18 cellular contexts compared by ENCODE assay signal in the genomic region with DNA sequence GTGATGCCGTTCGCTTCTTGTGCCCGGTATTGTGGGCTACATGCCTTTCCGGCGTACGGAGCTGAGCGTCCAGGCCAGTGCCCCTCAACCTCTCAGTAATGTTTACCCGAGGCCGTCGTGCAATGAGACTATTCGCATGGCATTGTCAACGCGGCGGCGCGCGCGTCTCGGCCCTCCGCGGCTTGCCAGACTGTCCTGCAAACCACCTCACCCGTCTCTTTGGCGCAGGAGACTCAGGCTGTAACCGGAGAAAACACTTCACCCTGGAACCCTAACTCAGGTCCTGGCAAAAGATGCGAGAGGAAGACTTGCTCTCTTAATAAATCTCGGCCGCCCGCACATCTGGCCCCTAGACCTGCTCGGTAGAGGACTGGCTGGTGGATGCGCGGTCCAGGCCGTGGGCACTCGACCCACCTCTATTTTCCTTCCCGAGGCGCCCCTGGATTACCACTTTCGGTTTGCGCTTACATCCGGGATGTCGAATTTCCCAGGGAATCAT.
DNase-seq lines count a peak whose midpoint lies in the region; ATAC-seq and TF ChIP-seq lines count a peak whose summit lies in the region.
"Had no signal": no experiment of that assay in that cellular context is flagged by ENCODE, and none has a peak within 500 bp of the region (broad histone marks: within the 10 kb centered on the region; RNA-seq: fewer than 3 reads in every experiment).

No MANE protein-coding gene starts in this region.

- no peak overlapping the region for H3K14ac ChIP-seq in IMR-90 (replicated peaks; ENCODE audit: low read depth, low read length)

- no peak overlapping the region for H4K5ac ChIP-seq in IMR-90 (ENCODE audit: low read depth, low read length)

- no peak overlapping the region for H2BK15ac ChIP-seq in IMR-90 (ENCODE audit: low read depth, low read length)

- ATAC-seq in IMR-90 (ENCODE audit: low read depth): no peak
- ATAC-seq in activated CD4-positive, CD25-positive, alpha-beta regulatory T cell treated with anti-CD3 and anti-CD28 coated beads, Interleukin-2, amount 50 U/mL, for 24 hours: no peak
- ATAC-seq: activated CD4-positive, alpha-beta T cell treated with anti-CD3 and anti-CD28 coated beads for 36 hours; left colon; SK-N-SH treated with all-trans-retinoic acid at 6 μM for 48 hours had no signal

- H3K9me1 ChIP-seq in IMR-90 (ENCODE audit: insufficient read depth, low read length): no peaks in the 10 kb centered on the region

- no peak for TF ChIP-seq POLR2A in IMR-90 (IDR thresholded peaks at IDR 0.05; ENCODE audit: low read depth, low read length)

- no peak overlapping the region for H2AK9ac ChIP-seq in IMR-90 (replicated peaks; ENCODE audit: low read depth, low read length, poor library complexity)

- no peaks in the 10 kb centered on the region for H3K36me3 ChIP-seq in IMR-90 (ENCODE audit: control insufficient read depth, insufficient read depth, low read length)
- H3K36me3 ChIP-seq in rectal smooth muscle tissue (ENCODE audit: control insufficient read depth, insufficient read depth, low read length): no peaks in the 10 kb centered on the region
- H3K36me3 ChIP-seq: tibial nerve had no signal

- no peak overlapping the region for H2BK20ac ChIP-seq in IMR-90 (ENCODE audit: low read depth, low read length)

- H3K4me1 ChIP-seq in IMR-90 (ENCODE audit: control insufficient read depth, insufficient read depth, low read length) (peaks cover 1% of the 10 kb centered on the region; the same call in 1 of the 2 replicates), rectal smooth muscle tissue (ENCODE audit: control insufficient read depth, insufficient read depth, low read length) (peaks cover 5% of the 10 kb centered on the region)

- H3K9me3 ChIP-seq in IMR-90 (ENCODE audit: control insufficient read depth, insufficient read depth, low read length): peaks cover 6% of the 10 kb centered on the region; the same call in 1 of the 2 replicates
- H3K9me3 ChIP-seq: tibial nerve had no signal

- H2BK5ac ChIP-seq in IMR-90 (ENCODE audit: low read depth, low read length, poor library complexity, severe bottlenecking): no peak overlapping the region

- no peaks in the 10 kb centered on the region for H3K79me1 ChIP-seq in IMR-90 (ENCODE audit: low read depth in 1 of 2, low read length in 2 of 2)

- H3K27ac Mint-ChIP-seq in T-helper 1 cell treated with Interleukin-12 subunit alpha and Interleukin-12 subunit beta and Interleukin-4 antibody, amounts not matched to agents 30 μg/mL and 1 μg/mL, for 36 hours: peak overlapping the region; percentile 46
- H3K27ac Mint-ChIP-seq: activated CD4-positive, alpha-beta T cell treated with anti-CD3 and anti-CD28 coated beads for 36 hours; nephron progenitor cell had no signal

- no peak overlapping the region for H3K9ac ChIP-seq in IMR-90 (ENCODE audit: low read depth, low read length)
- H3K9ac ChIP-seq in rectal smooth muscle tissue (ENCODE audit: low read length): no peak overlapping the region

- H2AFZ ChIP-seq in IMR-90 (replicated peaks; ENCODE audit: low read length, poor library complexity): no peak overlapping the region

- no peak overlapping the region for H4K91ac ChIP-seq in IMR-90 (ENCODE audit: insufficient read depth, low read depth, low read length)

- TF ChIP-seq CTCF in IMR-90 (conservative IDR thresholded peaks at IDR 0.05; ENCODE audit: low read depth, low read length) (no peak), epithelial cell of proximal tubule (conservative IDR thresholded peaks at IDR 0.05; ENCODE audit: low read depth, low read length) (no peak)

- H3K18ac ChIP-seq in IMR-90 (ENCODE audit: low read depth, low read length): no peak overlapping the region

- H3K4me1 Mint-ChIP-seq in T-helper 1 cell treated with Interleukin-12 subunit alpha and Interleukin-12 subunit beta and Interleukin-4 antibody, amounts not matched to agents 30 μg/mL and 1 μg/mL, for 36 hours (ENCODE audit: low read depth): peaks cover 39% of the 10 kb centered on the region

- H3K9me3 Mint-ChIP-seq in T-helper 1 cell treated with Interleukin-12 subunit alpha and Interleukin-12 subunit beta and Interleukin-4 antibody, amounts not matched to agents 30 μg/mL and 1 μg/mL, for 36 hours: no peaks in the 10 kb centered on the region
- H3K9me3 Mint-ChIP-seq: nephron progenitor cell had no signal

- no TSS peak for BruUV-seq in IMR-90 (replicated peaks; lab: Mats Ljungman, UMichigan)

- intact Hi-C loops in IMR-90 (cut with micrococcal nuclease): no loop called here

- in situ Hi-C loops in IMR-90 (cut with MboI; ENCODE audit: low sequenced_read_pairs): no loop called here

- H3K4me2 ChIP-seq in IMR-90 (ENCODE audit: low read depth, low read length): peak overlapping the region; percentile 33; the same call in 1 of the 2 replicates

- POLR2A ChIA-PET in IMR-90 (lab: Charles Lee; ENCODE audit: unreplicated experiment): no interaction called here

- no peak for TF ChIP-seq RAD21 in IMR-90 (IDR thresholded peaks at IDR 0.05; ENCODE audit: low read length)

- no peak overlapping the region for H3K4ac ChIP-seq in IMR-90 (ENCODE audit: low read depth, low read length)

- no peak overlapping the region for H4K8ac ChIP-seq in IMR-90 (ENCODE audit: low read depth in 2 of 2, low read length in 2 of 2)

- no peak overlapping the region for H3K27ac ChIP-seq in IMR-90 (ENCODE audit: insufficient read depth, low read length)
- H3K27ac ChIP-seq in rectal smooth muscle tissue (ENCODE audit: low read depth, low read length): no peak overlapping the region
- H3K27ac ChIP-seq: 22Rv1, tibial nerve had no signal

- no peaks in the 10 kb centered on the region; the same call in 1 of the 2 replicates for H4K20me1 ChIP-seq in IMR-90 (ENCODE audit: insufficient read depth, low read length)

- no peak overlapping the region for H3K23ac ChIP-seq in IMR-90 (ENCODE audit: low read depth, low read length)

- no peak overlapping the region for H3K4me3 Mint-ChIP-seq in T-helper 1 cell treated with Interleukin-12 subunit alpha and Interleukin-12 subunit beta and Interleukin-4 antibody, amounts not matched to agents 30 μg/mL and 1 μg/mL, for 36 hours
- H3K4me3 Mint-ChIP-seq: nephron progenitor cell had no signal

- no peak overlapping the region for H2AK5ac ChIP-seq in IMR-90 (ENCODE audit: low read depth, low read length)

- peaks cover 82% of the 10 kb centered on the region for H3K27me3 ChIP-seq in IMR-90 (ENCODE audit: control insufficient read depth, insufficient read depth, low read length)
- peaks cover 54% of the 10 kb centered on the region for H3K27me3 ChIP-seq in rectal smooth muscle tissue (ENCODE audit: control insufficient read depth, insufficient read depth, low read length)

- H3K36me3 Mint-ChIP-seq in T-helper 1 cell treated with Interleukin-12 subunit alpha and Interleukin-12 subunit beta and Interleukin-4 antibody, amounts not matched to agents 30 μg/mL and 1 μg/mL, for 36 hours (ENCODE audit: low read depth): peaks cover 4% of the 10 kb centered on the region

- H3K27me3 Mint-ChIP-seq in T-helper 1 cell treated with Interleukin-12 subunit alpha and Interleukin-12 subunit beta and Interleukin-4 antibody, amounts not matched to agents 30 μg/mL and 1 μg/mL, for 36 hours (ENCODE audit: low read depth): peaks cover 96% of the 10 kb centered on the region

- CTCF ChIA-PET in IMR-90 (lab: Yijun Ruan, JAX): no interaction called here

- no peak overlapping the region for H2BK120ac ChIP-seq in IMR-90 (ENCODE audit: low read depth, low read length)

- WGBS in IMR-90 (ENCODE audit: extremely low coverage in 2 of 2, insufficient read length in 1 of 2), 2 experiments: 2% methylated on average over 20 of the region's 39 CpGs; no CpG with 5 or more reads in 1 of the 2 experiments

- no peak overlapping the region for H3K56ac ChIP-seq in IMR-90 (ENCODE audit: extremely low read depth, insufficient read depth, low read length)

- DNase-seq in T-helper 1 cell: no peak
- no peak for DNase-seq in IMR-90
- no peak for DNase-seq in epithelial cell of proximal tubule (ENCODE audit: low read depth)
- DNase-seq in putamen (ENCODE audit: low spot score): no peak
- DNase-seq in SW 1271 (lab: John Stamatoyannopoulos, UW): no peak
- DNase-seq: activated CD4-positive, alpha-beta T cell treated with anti-CD3 and anti-CD28 coated beads for 36 hours; activated naive CD4-positive, alpha-beta T cell; DMS 273 treated with DMSO at 0.1 percent for 48 hours; left colon; MM.1S; nephron progenitor cell; small intestine had no signal

- dilution Hi-C loops in IMR-90 (cut with HindIII; ENCODE audit: low sequenced_read_pairs, unreplicated experiment): no loop called here

- H3K4me3 ChIP-seq in IMR-90 (ENCODE audit: insufficient read depth, low read depth, low read length): 0 out of 2 replicates have a peak overlapping the region, but pooled peaks have one; percentile 5
- peak overlapping the region; percentile 19 for H3K4me3 ChIP-seq in epithelial cell of proximal tubule (ENCODE audit: low read depth, low read length)
- peak overlapping the region; percentile 43 for H3K4me3 ChIP-seq in rectal smooth muscle tissue (ENCODE audit: low read length)

TF ChIP-seq in IMR-90, 13 proteins besides CTCF, POLR2A, EP300 and RAD21 (continues in another document):
- TF ChIP-seq RCOR1 (IDR thresholded peaks at IDR 0.05; ENCODE audit: insufficient replicate concordance, low read length) (no peak), MXI1 (IDR thresholded peaks at IDR 0.05; ENCODE audit: borderline replicate concordance, low read depth, low read length) (no peak), NFE2L2 (IDR thresholded peaks at IDR 0.05; ENCODE audit: low read depth, low read length) (no peak), MAFK (IDR thresholded peaks at IDR 0.05; ENCODE audit: low read depth, low read length) (no peak), SMC3 (IDR thresholded peaks at IDR 0.05; ENCODE audit: low read depth, low read length) (no peak), RFX5 (IDR thresholded peaks at IDR 0.05; ENCODE audit: low read depth, low read length) (no peak), FOS (IDR thresholded peaks at IDR 0.05; ENCODE audit: low read depth, low read length) (no peak), BHLHE40 (IDR thresholded peaks at IDR 0.05; ENCODE audit: low read depth, low read length) (no peak), CEBPB (IDR thresholded peaks at IDR 0.05; ENCODE audit: low read depth, low read length) (no peak)
- TF ChIP-seq, protein P1, sequence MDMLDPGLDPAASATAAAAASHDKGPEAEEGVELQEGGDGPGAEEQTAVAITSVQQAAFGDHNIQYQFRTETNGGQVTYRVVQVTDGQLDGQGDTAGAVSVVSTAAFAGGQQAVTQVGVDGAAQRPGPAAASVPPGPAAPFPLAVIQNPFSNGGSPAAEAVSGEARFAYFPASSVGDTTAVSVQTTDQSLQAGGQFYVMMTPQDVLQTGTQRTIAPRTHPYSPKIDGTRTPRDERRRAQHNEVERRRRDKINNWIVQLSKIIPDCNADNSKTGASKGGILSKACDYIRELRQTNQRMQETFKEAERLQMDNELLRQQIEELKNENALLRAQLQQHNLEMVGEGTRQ (IDR thresholded peaks at IDR 0.05; ENCODE audit: low read depth, low read length): no peak
